21 cellular contexts compared by ENCODE assay signal in genomic region chr3:70803891-70804290, GRCh38.
DNase-seq lines count a peak whose midpoint lies in the region; ATAC-seq, FAIRE-seq and TF ChIP-seq lines count a peak whose summit lies in the region.
"Had no signal": no experiment of that assay in that cellular context is flagged by ENCODE, and none has a peak within 500 bp of the region (broad histone marks: within the 10 kb centered on the region; RNA-seq: fewer than 3 reads in every experiment).

No MANE protein-coding gene starts in this region.

- H3K4me3 ChIP-seq in GM23338, result no peak overlapping the region
- no peak overlapping the region for H3K4me3 ChIP-seq in neural progenitor cell
- H3K4me3 ChIP-seq: HAP-1 had no signal

- H3K9ac ChIP-seq in neural progenitor cell, result no peak overlapping the region

- no peaks in the 10 kb centered on the region for H4K20me1 ChIP-seq in GM23338 (replicated peaks; ENCODE audit: insufficient read depth)
- H4K20me1 ChIP-seq in neural progenitor cell (ENCODE audit: low read depth), result no peaks in the 10 kb centered on the region

- H3K4me1 ChIP-seq in GM23338 (ENCODE audit: insufficient read depth), result no peaks in the 10 kb centered on the region
- H3K4me1 ChIP-seq in neural progenitor cell, result peaks cover 7% of the 10 kb centered on the region
- H3K4me1 ChIP-seq: Caco-2, HAP-1 had no signal

- no peak for ATAC-seq in GM23338
- no peak for ATAC-seq in GM18873 (IDR thresholded peaks at IDR 0.05; ENCODE audit: low FRiP score, unreplicated experiment)
- ATAC-seq in GM19035 (IDR thresholded peaks at IDR 0.05; ENCODE audit: unreplicated experiment), result no peak
- ATAC-seq: CD8-positive, alpha-beta T cell had no signal

- H3K36me3 ChIP-seq in GM23338 (ENCODE audit: insufficient read depth), result no peaks in the 10 kb centered on the region
- no peaks in the 10 kb centered on the region for H3K36me3 ChIP-seq in neural progenitor cell
- H3K36me3 ChIP-seq: HAP-1 had no signal

- H3K4me1 Mint-ChIP-seq in GM23338 (peaks cover 4% of the 10 kb centered on the region; the same call in 2 of the 3 replicates), neural progenitor cell (peaks cover 7% of the 10 kb centered on the region)
- H3K4me1 Mint-ChIP-seq: CD4-positive, CD25-positive, alpha-beta regulatory T cell had no signal

- H3K4me3 Mint-ChIP-seq in GM23338, result no peak overlapping the region
- H3K4me3 Mint-ChIP-seq in neural progenitor cell, result no peak overlapping the region
- H3K4me3 Mint-ChIP-seq: CD4-positive, CD25-positive, alpha-beta regulatory T cell; CD8-positive, alpha-beta T cell; HFFc6 had no signal

- no peaks in the 10 kb centered on the region for H3K36me3 Mint-ChIP-seq in GM23338 (ENCODE audit: low read depth)
- H3K36me3 Mint-ChIP-seq in neural progenitor cell, result no peaks in the 10 kb centered on the region
- H3K36me3 Mint-ChIP-seq: CD4-positive, CD25-positive, alpha-beta regulatory T cell; CD8-positive, alpha-beta T cell had no signal

- H3K27me3 Mint-ChIP-seq in GM23338 (ENCODE audit: insufficient read depth, low read depth, poor library complexity) (no peaks in the 10 kb centered on the region), neural progenitor cell (ENCODE audit: insufficient read depth, low read depth) (peaks cover 3% of the 10 kb centered on the region)

- no peaks in the 10 kb centered on the region for H3K9me3 ChIP-seq in neural progenitor cell (ENCODE audit: low read depth)
- H3K9me3 ChIP-seq: Caco-2, HAP-1 had no signal

- DNase-seq in GM23338 (ENCODE audit: low spot score), result no peak
- no peak for DNase-seq in neural progenitor cell (ENCODE audit: low spot score)
- DNase-seq in NAMALWA (ENCODE audit: low spot score), result no peak
- no peak for DNase-seq in urothelium cell line (ENCODE audit: low spot score)
- DNase-seq: 8988T; C1 segment of cervical spinal cord; Caco-2; CD4-positive, CD25-positive, alpha-beta regulatory T cell; CD8-positive, alpha-beta T cell; DMS153; DND-41; GOT3; HFFc6 had no signal

- no peak overlapping the region for H3K4me2 ChIP-seq in GM23338
- no peak overlapping the region for H3K4me2 ChIP-seq in neural progenitor cell

- no peaks in the 10 kb centered on the region for H3F3A ChIP-seq in GM23338 (replicated peaks; ENCODE audit: low read depth)
- no peaks in the 10 kb centered on the region for H3F3A ChIP-seq in neural progenitor cell (ENCODE audit: low read depth)

- no peaks in the 10 kb centered on the region for H3K27me3 ChIP-seq in GM23338 (ENCODE audit: insufficient read depth)
- no peaks in the 10 kb centered on the region for H3K27me3 ChIP-seq in neural progenitor cell

- H3K9me2 ChIP-seq in GM23338 (ENCODE audit: insufficient read depth), result 0 out of 2 replicates have a peak, but pooled peaks cover 4% of the 10 kb centered on the region

- FAIRE-seq in urothelium cell line (lab: Jason Lieb, UNC), result no peak
- FAIRE-seq: G401.6, GM12892, H54 had no signal

- H3K9me3 Mint-ChIP-seq in GM23338, result no peaks in the 10 kb centered on the region
- H3K9me3 Mint-ChIP-seq in neural progenitor cell, result peaks cover 3% of the 10 kb centered on the region
- H3K9me3 Mint-ChIP-seq: CD8-positive, alpha-beta T cell; HFFc6 had no signal

- H3K27ac Mint-ChIP-seq in GM23338 (peak overlapping the region; percentile 12; the same call in 1 of the 2 replicates), neural progenitor cell (no peak overlapping the region)
- H3K27ac Mint-ChIP-seq: CD4-positive, CD25-positive, alpha-beta regulatory T cell; CD8-positive, alpha-beta T cell; HFFc6 had no signal

- H3K27ac ChIP-seq in 22Rv1 (peak overlapping the region; percentile 57), GM23338 (ENCODE audit: low read depth) (no peak overlapping the region), VCaP (peak overlapping the region; percentile 91), neural progenitor cell (no peak overlapping the region)

- no peak for TF ChIP-seq CTCF in 22Rv1 (IDR thresholded peaks at IDR 0.05)
- TF ChIP-seq CTCF in GM23338 (conservative IDR thresholded peaks at IDR 0.05; ENCODE audit: low read depth in 2 of 2), result no peak
- no peak; the same call in 1 of the 2 replicates for TF ChIP-seq CTCF in VCaP (conservative IDR thresholded peaks at IDR 0.05)
- TF ChIP-seq CTCF in neural progenitor cell (IDR thresholded peaks at IDR 0.05), result no peak

- H3K79me2 ChIP-seq in GM23338 (replicated peaks; ENCODE audit: insufficient read depth) (no peaks in the 10 kb centered on the region), neural progenitor cell (ENCODE audit: low read depth) (no peaks in the 10 kb centered on the region)

- H2AFZ ChIP-seq in GM23338, result peak overlapping the region; percentile 7; the same call in 1 of the 2 replicates
- peak overlapping the region; percentile 27 for H2AFZ ChIP-seq in neural progenitor cell (replicated peaks)

TF ChIP-seq in GM23338, 12 proteins besides CTCF, POLR2A, EP300 and RAD21 (continues in another document):
- TF ChIP-seq, protein P1, sequence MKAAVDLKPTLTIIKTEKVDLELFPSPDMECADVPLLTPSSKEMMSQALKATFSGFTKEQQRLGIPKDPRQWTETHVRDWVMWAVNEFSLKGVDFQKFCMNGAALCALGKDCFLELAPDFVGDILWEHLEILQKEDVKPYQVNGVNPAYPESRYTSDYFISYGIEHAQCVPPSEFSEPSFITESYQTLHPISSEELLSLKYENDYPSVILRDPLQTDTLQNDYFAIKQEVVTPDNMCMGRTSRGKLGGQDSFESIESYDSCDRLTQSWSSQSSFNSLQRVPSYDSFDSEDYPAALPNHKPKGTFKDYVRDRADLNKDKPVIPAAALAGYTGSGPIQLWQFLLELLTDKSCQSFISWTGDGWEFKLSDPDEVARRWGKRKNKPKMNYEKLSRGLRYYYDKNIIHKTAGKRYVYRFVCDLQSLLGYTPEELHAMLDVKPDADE (IDR thresholded peaks at IDR 0.05), result no peak
- TF ChIP-seq EZH2 (IDR thresholded peaks at IDR 0.05; ENCODE audit: low read depth, unreplicated experiment) (no peak), JUNB (IDR thresholded peaks at IDR 0.05; ENCODE audit: unreplicated experiment) (no peak), ZNF114 (CRISPR knock-in tag; IDR thresholded peaks at IDR 0.05) (no peak)
- TF ChIP-seq, protein P2, sequence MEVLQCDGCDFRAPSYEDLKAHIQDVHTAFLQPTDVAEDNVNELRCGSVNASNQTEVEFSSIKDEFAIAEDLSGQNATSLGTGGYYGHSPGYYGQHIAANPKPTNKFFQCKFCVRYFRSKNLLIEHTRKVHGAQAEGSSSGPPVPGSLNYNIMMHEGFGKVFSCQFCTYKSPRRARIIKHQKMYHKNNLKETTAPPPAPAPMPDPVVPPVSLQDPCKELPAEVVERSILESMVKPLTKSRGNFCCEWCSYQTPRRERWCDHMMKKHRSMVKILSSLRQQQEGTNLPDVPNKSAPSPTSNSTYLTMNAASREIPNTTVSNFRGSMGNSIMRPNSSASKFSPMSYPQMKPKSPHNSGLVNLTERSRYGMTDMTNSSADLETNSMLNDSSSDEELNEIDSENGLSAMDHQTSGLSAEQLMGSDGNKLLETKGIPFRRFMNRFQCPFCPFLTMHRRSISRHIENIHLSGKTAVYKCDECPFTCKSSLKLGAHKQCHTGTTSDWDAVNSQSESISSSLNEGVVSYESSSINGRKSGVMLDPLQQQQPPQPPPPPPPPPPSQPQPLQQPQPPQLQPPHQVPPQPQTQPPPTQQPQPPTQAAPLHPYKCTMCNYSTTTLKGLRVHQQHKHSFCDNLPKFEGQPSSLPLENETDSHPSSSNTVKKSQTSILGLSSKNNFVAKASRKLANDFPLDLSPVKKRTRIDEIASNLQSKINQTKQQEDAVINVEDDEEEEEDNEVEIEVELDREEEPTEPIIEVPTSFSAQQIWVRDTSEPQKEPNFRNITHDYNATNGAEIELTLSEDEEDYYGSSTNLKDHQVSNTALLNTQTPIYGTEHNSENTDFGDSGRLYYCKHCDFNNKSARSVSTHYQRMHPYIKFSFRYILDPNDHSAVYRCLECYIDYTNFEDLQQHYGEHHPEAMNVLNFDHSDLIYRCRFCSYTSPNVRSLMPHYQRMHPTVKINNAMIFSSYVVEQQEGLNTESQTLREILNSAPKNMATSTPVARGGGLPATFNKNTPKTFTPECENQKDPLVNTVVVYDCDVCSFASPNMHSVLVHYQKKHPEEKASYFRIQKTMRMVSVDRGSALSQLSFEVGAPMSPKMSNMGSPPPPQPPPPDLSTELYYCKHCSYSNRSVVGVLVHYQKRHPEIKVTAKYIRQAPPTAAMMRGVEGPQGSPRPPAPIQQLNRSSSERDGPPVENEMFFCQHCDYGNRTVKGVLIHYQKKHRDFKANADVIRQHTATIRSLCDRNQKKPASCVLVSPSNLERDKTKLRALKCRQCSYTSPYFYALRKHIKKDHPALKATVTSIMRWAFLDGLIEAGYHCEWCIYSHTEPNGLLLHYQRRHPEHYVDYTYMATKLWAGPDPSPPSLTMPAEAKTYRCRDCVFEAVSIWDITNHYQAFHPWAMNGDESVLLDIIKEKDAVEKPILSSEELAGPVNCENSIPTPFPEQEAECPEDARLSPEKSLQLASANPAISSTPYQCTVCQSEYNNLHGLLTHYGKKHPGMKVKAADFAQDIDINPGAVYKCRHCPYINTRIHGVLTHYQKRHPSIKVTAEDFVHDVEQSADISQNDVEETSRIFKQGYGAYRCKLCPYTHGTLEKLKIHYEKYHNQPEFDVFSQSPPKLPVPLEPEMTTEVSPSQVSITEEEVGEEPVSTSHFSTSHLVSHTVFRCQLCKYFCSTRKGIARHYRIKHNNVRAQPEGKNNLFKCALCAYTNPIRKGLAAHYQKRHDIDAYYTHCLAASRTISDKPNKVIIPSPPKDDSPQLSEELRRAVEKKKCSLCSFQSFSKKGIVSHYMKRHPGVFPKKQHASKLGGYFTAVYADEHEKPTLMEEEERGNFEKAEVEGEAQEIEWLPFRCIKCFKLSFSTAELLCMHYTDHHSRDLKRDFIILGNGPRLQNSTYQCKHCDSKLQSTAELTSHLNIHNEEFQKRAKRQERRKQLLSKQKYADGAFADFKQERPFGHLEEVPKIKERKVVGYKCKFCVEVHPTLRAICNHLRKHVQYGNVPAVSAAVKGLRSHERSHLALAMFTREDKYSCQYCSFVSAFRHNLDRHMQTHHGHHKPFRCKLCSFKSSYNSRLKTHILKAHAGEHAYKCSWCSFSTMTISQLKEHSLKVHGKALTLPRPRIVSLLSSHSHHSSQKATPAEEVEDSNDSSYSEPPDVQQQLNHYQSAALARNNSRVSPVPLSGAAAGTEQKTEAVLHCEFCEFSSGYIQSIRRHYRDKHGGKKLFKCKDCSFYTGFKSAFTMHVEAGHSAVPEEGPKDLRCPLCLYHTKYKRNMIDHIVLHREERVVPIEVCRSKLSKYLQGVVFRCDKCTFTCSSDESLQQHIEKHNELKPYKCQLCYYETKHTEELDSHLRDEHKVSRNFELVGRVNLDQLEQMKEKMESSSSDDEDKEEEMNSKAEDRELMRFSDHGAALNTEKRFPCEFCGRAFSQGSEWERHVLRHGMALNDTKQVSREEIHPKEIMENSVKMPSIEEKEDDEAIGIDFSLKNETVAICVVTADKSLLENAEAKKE (CRISPR knock-in tag; IDR thresholded peaks at IDR 0.05), result no peak

Comparison
In these comparisons a context has a peak if more than half of its experiments do, and no peak if none do; other contexts are left out.
1. H3K27ac ChIP-seq: peak in 22Rv1 (single experiment) and VCaP (single experiment); none in GM23338 (single experiment) and neural progenitor cell (single experiment).